ENCODE assay signal across 1 cellular context in genomic region chr19:3665681-3666544, GRCh38.
A peak's percentile ranks its signal among the peaks of the same experiment; 100 is the strongest.
TF ChIP-seq lines count a peak whose summit lies in the region.

No MANE protein-coding gene starts in this region.

TF ChIP-seq in HepG2, 621 proteins besides CTCF, POLR2A, EP300 and RAD21 (continued from another document):
- TF ChIP-seq ZNF276 (CRISPR knock-in tag; IDR thresholded peaks at IDR 0.05; ENCODE audit: low read depth) (0 out of 2 replicates have a peak, but pooled peaks have one; percentile 5), SMC3 (IDR thresholded peaks at IDR 0.05; ENCODE audit: low read length) (peak; percentile 47; the same call in 1 of the 2 replicates), ZFP36L2 (CRISPR knock-in tag; IDR thresholded peaks at IDR 0.05) (no peak), FOSL1 (CRISPR knock-in tag; IDR thresholded peaks at IDR 0.05; ENCODE audit: borderline replicate concordance) (no peak), LCORL (IDR thresholded peaks at IDR 0.05) (no peak), LCORL (CRISPR knock-in tag; IDR thresholded peaks at IDR 0.05) (no peak), AKAP8 (CRISPR knock-in tag; IDR thresholded peaks at IDR 0.05) (0 out of 2 replicates have a peak, but pooled peaks have one; percentile 38), ZC3H13 (CRISPR knock-in tag; IDR thresholded peaks at IDR 0.05) (peak; percentile 39; the same call in 1 of the 2 replicates), PAF1 (CRISPR knock-in tag; IDR thresholded peaks at IDR 0.05) (no peak), ELK4 (CRISPR knock-in tag; IDR thresholded peaks at IDR 0.05; ENCODE audit: borderline replicate concordance) (no peak), ZNF205 (CRISPR knock-in tag; IDR thresholded peaks at IDR 0.05) (0 out of 2 replicates have a peak, but pooled peaks have one; percentile 12), DBP (CRISPR knock-in tag; IDR thresholded peaks at IDR 0.05; ENCODE audit: not compliant biosample characterization) (no peak), YY1 (IDR thresholded peaks at IDR 0.05; ENCODE audit: insufficient read depth, insufficient replicate concordance, low read depth, low read length) (peak; percentile 46), ZSCAN31 (CRISPR knock-in tag; IDR thresholded peaks at IDR 0.05; ENCODE audit: low read depth) (no peak), ZNF687 (CRISPR knock-in tag; IDR thresholded peaks at IDR 0.05) (peak; percentile 55), ZNF576 (CRISPR knock-in tag; IDR thresholded peaks at IDR 0.05) (no peak), ZNF280D (CRISPR knock-in tag; IDR thresholded peaks at IDR 0.05) (0 out of 2 replicates have a peak, but pooled peaks have one; percentile 57), ELF3 (CRISPR knock-in tag; IDR thresholded peaks at IDR 0.05) (no peak), MAX (IDR thresholded peaks at IDR 0.05) (peak; percentile 51; the same call in 1 of the 2 replicates), MAZ (IDR thresholded peaks at IDR 0.05; ENCODE audit: borderline replicate concordance, low read depth, low read length) (0 out of 2 replicates have a peak, but pooled peaks have one; percentile 50), MAZ (CRISPR knock-in tag; IDR thresholded peaks at IDR 0.05; ENCODE audit: low read depth) (no peak), SMARCC2 (IDR thresholded peaks at IDR 0.05) (no peak), PITX1 (CRISPR knock-in tag; IDR thresholded peaks at IDR 0.05) (peak; percentile 37; the same call in 1 of the 2 replicates), ZNF292 (CRISPR knock-in tag; IDR thresholded peaks at IDR 0.05; ENCODE audit: borderline replicate concordance, low read depth) (0 out of 2 replicates have a peak, but pooled peaks have one; percentile 33), TAF15 (IDR thresholded peaks at IDR 0.05; ENCODE audit: low read depth, low read length, poor library complexity, severe bottlenecking) (no peak), SALL1 (CRISPR knock-in tag; IDR thresholded peaks at IDR 0.05) (peak; percentile 50), FOXP1 (IDR thresholded peaks at IDR 0.05) (no peak), FOXP1 (CRISPR knock-in tag; IDR thresholded peaks at IDR 0.05) (no peak), DRAP1 (CRISPR knock-in tag; IDR thresholded peaks at IDR 0.05) (no peak), E2F1 (CRISPR knock-in tag; IDR thresholded peaks at IDR 0.05) (no peak), PATZ1 (CRISPR knock-in tag; IDR thresholded peaks at IDR 0.05) (peak; percentile 63), ETS1 (CRISPR knock-in tag; IDR thresholded peaks at IDR 0.05) (no peak), ZNF274 (CRISPR knock-in tag; IDR thresholded peaks at IDR 0.05) (0 out of 2 replicates have a peak, but pooled peaks have one; percentile 23)
